In genomic region chr3:126081618-126082333, GRCh38 we compare ENCODE assay signal across 8 cellular contexts. TPM values are rescaled to one million over a fixed set of nuclear protein-coding genes. Genes with fewer than 3 reads are reported as not detected.
DNase-seq lines count a peak whose midpoint lies in the region; ATAC-seq, FAIRE-seq and TF ChIP-seq lines count a peak whose summit lies in the region.

No MANE protein-coding gene starts in this region.

- peaks cover 16% of the 10 kb centered on the region for H3K4me1 Mint-ChIP-seq in activated T-cell treated with anti-CD3 and anti-CD28 coated beads, Interleukin-2, amount 50 U/mL, for 4 hours (ENCODE audit: low read depth)
- peaks cover 14 to 15% of the 10 kb centered on the region in 2 donors for H3K4me1 Mint-ChIP-seq in effector memory CD8-positive, alpha-beta T cell (ENCODE audit: low read depth in 2 of 2)
- peaks cover 20 to 23% of the 10 kb centered on the region in 2 donors for H3K4me1 Mint-ChIP-seq in natural killer cell treated with Interleukin-12 subunit alpha and Interleukin-12 subunit beta and Interleukin-15 and Interleukin-18, amount 100 ng/mL, for 72 hours (ENCODE audit: low read depth in 2 of 2)

- no peak for FAIRE-seq in HepG2 (lab: Jason Lieb, UNC)

- WGBS in HepG2 (ENCODE audit: low lambda C conversion rate): 14% methylated on average over 1 of the region's 9 CpGs

- no peaks in the 10 kb centered on the region for H4K20me1 ChIP-seq in HepG2 (ENCODE audit: insufficient read depth, low read length)

- 0 out of 2 replicates have a peak overlapping the region, but pooled peaks have one; percentile 34 for H3K4me2 ChIP-seq in HepG2 (ENCODE audit: low read depth, low read length)

- no peaks in the 10 kb centered on the region for H3K36me3 ChIP-seq in HepG2 (replicated peaks in 1 of 2; ENCODE audit: control insufficient read depth in 1 of 2, insufficient read depth in 2 of 2, low read length in 2 of 2)

- no peak; a peak in 1 of 4 replicates for TF ChIP-seq POLR2A in HepG2 (IDR thresholded peaks at IDR 0.05; ENCODE audit: insufficient read depth in 1 of 2, low read depth in 2 of 2, low read length in 2 of 2)

- ATAC-seq in activated T-cell treated with anti-CD3 and anti-CD28 coated beads, Interleukin-2, amount 50 U/mL, for 4 hours: no peak
- ATAC-seq in HepG2 (peak; percentile 46), omental fat pad (ENCODE audit: low FRiP score) (no peak)
- ATAC-seq in effector memory CD8-positive, alpha-beta T cell (replicated peaks): no peak
- no peak for ATAC-seq in natural killer cell treated with Interleukin-12 subunit alpha and Interleukin-12 subunit beta and Interleukin-15 and Interleukin-18, amount 100 ng/mL, for 72 hours

- H3K27ac ChIP-seq in HepG2 (ENCODE audit: extremely low read length, insufficient read depth, low read length): peak overlapping the region; percentile 11

- H3K36me3 Mint-ChIP-seq in activated T-cell treated with anti-CD3 and anti-CD28 coated beads, Interleukin-2, amount 50 U/mL, for 4 hours (ENCODE audit: insufficient read depth): peaks cover under 1% of the 10 kb centered on the region
- no peaks in the 10 kb centered on the region for H3K36me3 Mint-ChIP-seq in effector memory CD8-positive, alpha-beta T cell (ENCODE audit: insufficient read depth)
- H3K36me3 Mint-ChIP-seq in natural killer cell treated with Interleukin-12 subunit alpha and Interleukin-12 subunit beta and Interleukin-15 and Interleukin-18, amount 100 ng/mL, for 72 hours: no peaks in the 10 kb centered on the region

- BruUV-seq in HepG2 (replicated peaks; lab: Mats Ljungman, UMichigan): no TSS peak

- H3K79me2 ChIP-seq in HepG2 (ENCODE audit: insufficient read depth, low read length): no peaks in the 10 kb centered on the region

- H3K4me1 ChIP-seq in HepG2 (ENCODE audit: insufficient read depth, low read length): peaks cover 27% of the 10 kb centered on the region

- H3K4me3 Mint-ChIP-seq in activated T-cell treated with anti-CD3 and anti-CD28 coated beads, Interleukin-2, amount 50 U/mL, for 4 hours: peak overlapping the region; percentile 33
- no peak overlapping the region for H3K4me3 Mint-ChIP-seq in effector memory CD8-positive, alpha-beta T cell
- no peak overlapping the region for H3K4me3 Mint-ChIP-seq in natural killer cell treated with Interleukin-12 subunit alpha and Interleukin-12 subunit beta and Interleukin-15 and Interleukin-18, amount 100 ng/mL, for 72 hours

- CTCF ChIA-PET in HepG2 (lab: Yijun Ruan, JAX; ENCODE audit: low intra/inter-chr PET ratio, low total read pairs): no interaction called here

- H3K27ac Mint-ChIP-seq in effector memory CD8-positive, alpha-beta T cell: no peak overlapping the region
- no peak overlapping the region for H3K27ac Mint-ChIP-seq in natural killer cell treated with Interleukin-12 subunit alpha and Interleukin-12 subunit beta and Interleukin-15 and Interleukin-18, amount 100 ng/mL, for 72 hours

- POLR2A ChIA-PET in HepG2 (lab: Yijun Ruan, JAX): no interaction called here

- intact Hi-C loops in HepG2 (cut with micrococcal nuclease; ENCODE audit: unreplicated experiment): loop anchor here (5.0 kb wide), 2 partner anchors 89 to 109 kb away; no protein-coding TSS in a partner anchor

- TF ChIP-seq CTCF in HepG2 (CRISPR knock-in tag; IDR thresholded peaks at IDR 0.05) (peak; percentile 28; the same call in 1 of the 2 replicates), omental fat pad (IDR thresholded peaks at IDR 0.05) (no peak)

- no peak overlapping the region for H3K4me3 ChIP-seq in HepG2 (replicated peaks in 1 of 3; ENCODE audit: insufficient read depth in 1 of 3, low read depth in 2 of 3, low read length in 3 of 3)

- peak; percentile 58 for DNase-seq in Caki2 (ENCODE audit: low read depth)
- peak; percentile 73 for DNase-seq in HK-2 (ENCODE audit: unreplicated experiment)
- DNase-seq in activated T-cell treated with anti-CD3 and anti-CD28 coated beads, Interleukin-2, amount 50 U/mL, for 4 hours: no peak
- peak; percentile 29 for DNase-seq in HepG2 (ENCODE audit: low spot score)
- no peak for DNase-seq in effector memory CD8-positive, alpha-beta T cell
- DNase-seq in DMS153 (lab: John Stamatoyannopoulos, UW): no peak
- DNase-seq in natural killer cell treated with Interleukin-12 subunit alpha and Interleukin-12 subunit beta and Interleukin-15 and Interleukin-18, amount 100 ng/mL, for 72 hours (ENCODE audit: low spot score): no peak
- DNase-seq in omental fat pad (ENCODE audit: low spot score): no peak

- H3K27me3 Mint-ChIP-seq in activated T-cell treated with anti-CD3 and anti-CD28 coated beads, Interleukin-2, amount 50 U/mL, for 4 hours (ENCODE audit: low read depth): no peaks in the 10 kb centered on the region
- H3K27me3 Mint-ChIP-seq in effector memory CD8-positive, alpha-beta T cell: no peaks in the 10 kb centered on the region
- H3K27me3 Mint-ChIP-seq in natural killer cell treated with Interleukin-12 subunit alpha and Interleukin-12 subunit beta and Interleukin-15 and Interleukin-18, amount 100 ng/mL, for 72 hours: no peaks in the 10 kb centered on the region

- no peak for TF ChIP-seq EP300 in HepG2 (IDR thresholded peaks at IDR 0.05; ENCODE audit: low read depth in 2 of 2, low read length in 2 of 2)
- no peak for TF ChIP-seq EP300 in HepG2 (CRISPR knock-in tag; IDR thresholded peaks at IDR 0.05; ENCODE audit: borderline replicate concordance)

- H3K9me3 ChIP-seq in HepG2 (ENCODE audit: low read length): no peaks in the 10 kb centered on the region

- no peaks in the 10 kb centered on the region for H3K27me3 ChIP-seq in HepG2 (ENCODE audit: control insufficient read depth in 1 of 2, insufficient read depth in 2 of 2, low read length in 2 of 2)

- no peak overlapping the region for H3K9ac ChIP-seq in HepG2 (ENCODE audit: insufficient read depth, low read depth, low read length)

- in situ Hi-C loops in Caki2 (cut with HindIII; ENCODE audit: low pct_unique_long_range_greater_than_20kb, low sequenced_read_pairs): no loop called here
- in situ Hi-C loops in HepG2 (cut with HindIII; ENCODE audit: extremely low pct_ligation_motif_present, low pct_unique_long_range_greater_than_20kb): no loop called here

- H3K9me3 Mint-ChIP-seq in activated T-cell treated with anti-CD3 and anti-CD28 coated beads, Interleukin-2, amount 50 U/mL, for 4 hours: no peaks in the 10 kb centered on the region
- H3K9me3 Mint-ChIP-seq in effector memory CD8-positive, alpha-beta T cell: no peaks in the 10 kb centered on the region
- H3K9me3 Mint-ChIP-seq in natural killer cell treated with Interleukin-12 subunit alpha and Interleukin-12 subunit beta and Interleukin-15 and Interleukin-18, amount 100 ng/mL, for 72 hours: no peaks in the 10 kb centered on the region

- peak; percentile 33; the same call in 1 of the 2 replicates for TF ChIP-seq RAD21 in HepG2 (CRISPR knock-in tag; IDR thresholded peaks at IDR 0.05)

- no peak overlapping the region for H2AFZ ChIP-seq in HepG2 (ENCODE audit: low read length)

TF ChIP-seq in HepG2, 621 proteins besides CTCF, POLR2A, EP300 and RAD21 (continues in another document):
- TF ChIP-seq MYC (CRISPR knock-in tag; IDR thresholded peaks at IDR 0.05; ENCODE audit: borderline replicate concordance) (peak; percentile 41; the same call in 1 of the 2 replicates), ZSCAN20 (CRISPR knock-in tag; IDR thresholded peaks at IDR 0.05; ENCODE audit: borderline replicate concordance) (no peak)

RNA-seq across cellular contexts. Expression of gene SLC41A3, which starts 2.1 kb away (rescaled TPM):
- total RNA-seq in Caki2 (2014; rRNA removed; shearing (Covaris generic); ENCODE audit: low replicate concordance): 37.2 and 49.5 TPM in 2 replicates
- total RNA-seq in activated T-cell treated with anti-CD3 and anti-CD28 coated beads, Interleukin-2, amount 50 U/mL, for 4 hours: 10 to 100 TPM; 23.6 to 28.1 (median 25.4) TPM
- 16.2 and 26.0 TPM in 2 replicates for total RNA-seq in HepG2 (2016; rRNA removed; fragmentation: Illumina TruSeq; extraction: Trizol)
- total RNA-seq in HepG2 (2016; cell fraction: cytosol; rRNA removed; fragmentation: Illumina TruSeq; extraction: Trizol; ENCODE audit: low read depth): 13.0 and 13.9 TPM in 2 replicates
- 14.4 and 25.9 TPM in 2 replicates for total RNA-seq in HepG2 (2016; cell fraction: insoluble cytoplasmic fraction; rRNA removed; fragmentation: Illumina TruSeq; extraction: Trizol)
- 26.7 and 29.5 TPM in 2 replicates for total RNA-seq in HepG2 (2016; cell fraction: membrane; rRNA removed; fragmentation: Illumina TruSeq; extraction: Trizol)
- 29.5 and 32.0 TPM in 2 replicates for total RNA-seq in HepG2 (2016; cell fraction: nucleus; rRNA removed; fragmentation: Illumina TruSeq; extraction: Trizol)
- 71.1 and 86.1 TPM in 2 replicates for polyA plus RNA-seq in HepG2 (2011; rRNA removed)
- 96.6 and 106 TPM in 2 replicates for polyA plus RNA-seq in HepG2 (2011; cell fraction: cytosol; rRNA removed)
- 91.3 and 94.1 TPM in 2 replicates for polyA plus RNA-seq in HepG2 (2011; cell fraction: nucleus; rRNA removed)
- polyA plus RNA-seq in HepG2 (2012): 29.5 and 44.0 TPM in 2 replicates
- 14.8 and 14.9 TPM in 2 replicates for polyA plus RNA-seq in HepG2 (2016; cell fraction: cytosol; fragmentation: Illumina TruSeq; extraction: Trizol; ENCODE audit: low read depth)
- polyA plus RNA-seq in HepG2 (2016; cell fraction: insoluble cytoplasmic fraction; fragmentation: Illumina TruSeq; extraction: Trizol; ENCODE audit: low read depth): 15.7 and 17.4 TPM in 2 replicates
- 21.4 and 26.3 TPM in 2 replicates for polyA plus RNA-seq in HepG2 (2016; cell fraction: membrane; fragmentation: Illumina TruSeq; extraction: Trizol; ENCODE audit: low read depth)
- polyA plus RNA-seq in HepG2 (2016; cell fraction: nucleus; fragmentation: Illumina TruSeq; extraction: Trizol; ENCODE audit: insufficient read depth, low read depth): 46.8 and 48.2 TPM in 2 replicates
- 115 and 139 TPM in 2 replicates for polyA minus RNA-seq in HepG2 (2011; rRNA and poly(A)+ RNA removed; ENCODE audit: low replicate concordance)
- polyA minus RNA-seq in HepG2 (2011; cell fraction: cytosol; rRNA and poly(A)+ RNA removed): 31.0 and 41.7 TPM in 2 replicates
- polyA minus RNA-seq in HepG2 (2011; cell fraction: nucleus; rRNA and poly(A)+ RNA removed): 32.1 and 40.2 TPM in 2 replicates
- 10 to 100 TPM; 30.4 to 36.4 TPM for total RNA-seq in natural killer cell treated with Interleukin-12 subunit alpha and Interleukin-12 subunit beta and Interleukin-15 and Interleukin-18, amount 100 ng/mL, for 72 hours
- total RNA-seq in omental fat pad: 10 to 100 TPM; 34.5 to 62.3 (median 37.9) TPM

Comparison
In these comparisons a context has a peak if more than half of its experiments do, and no peak if none do; other contexts are left out.
1. DNase-seq: peak in Caki2 (single experiment), HK-2 (single experiment) and HepG2 (single experiment); none in activated T-cell treated with anti-CD3 and anti-CD28 coated beads, Interleukin-2, amount 50 U/mL, for 4 hours (single experiment), effector memory CD8-positive, alpha-beta T cell (0 of 3), DMS153 (single experiment), natural killer cell treated with Interleukin-12 subunit alpha and Interleukin-12 subunit beta and Interleukin-15 and Interleukin-18, amount 100 ng/mL, for 72 hours (single experiment) and omental fat pad (single experiment).